ENCODE assay signal across 8 cellular contexts in the genomic region with DNA sequence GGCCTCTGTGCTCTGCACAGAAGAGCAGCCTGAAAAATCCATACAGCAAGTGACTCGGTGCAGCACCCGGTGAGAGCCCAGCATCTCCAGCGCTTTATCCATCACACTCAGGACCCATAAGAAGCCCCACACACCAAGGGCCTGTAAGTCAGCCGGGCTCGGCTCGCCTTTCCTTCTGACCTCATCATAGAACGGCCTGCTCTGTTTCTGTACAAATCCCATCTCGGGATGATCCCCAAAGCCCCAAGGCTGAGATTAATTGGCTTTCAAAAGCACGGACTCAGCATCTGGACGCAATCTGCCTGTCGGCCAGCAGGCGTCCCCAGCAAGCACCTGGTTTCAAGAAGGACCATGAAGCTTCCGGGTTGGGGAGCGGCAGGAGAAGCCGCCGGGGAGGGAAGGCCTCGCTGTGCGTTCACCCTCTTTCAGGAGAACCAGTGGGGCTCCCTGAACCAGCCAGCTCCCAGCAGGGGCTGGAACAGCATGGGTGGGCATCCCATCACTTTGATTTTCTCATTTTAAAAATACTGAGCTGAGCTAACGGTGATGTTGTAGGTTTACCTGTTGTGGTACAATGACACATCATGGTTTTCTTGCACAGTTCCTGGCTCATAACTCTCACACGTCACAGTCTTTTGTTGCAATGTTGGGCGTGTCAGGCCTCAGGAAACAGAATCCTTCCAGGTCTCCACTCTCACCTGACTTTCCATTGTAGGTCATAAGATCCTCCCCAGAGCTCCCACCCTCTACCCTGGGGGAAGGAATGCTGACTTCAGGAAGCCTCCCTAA. TPM values are rescaled to one million over a fixed set of nuclear protein-coding genes. Genes with fewer than 3 reads are reported as not detected.
DNase-seq lines count a peak whose midpoint lies in the region; ATAC-seq and TF ChIP-seq lines count a peak whose summit lies in the region.

No MANE protein-coding gene starts in this region.

- no peaks in the 10 kb centered on the region for H3K9me3 ChIP-seq in CD8-positive, alpha-beta T cell (ENCODE audit: low read length)
- H3K9me3 ChIP-seq in SU-DHL-6 (ENCODE audit: insufficient read depth, low read length), result no peaks in the 10 kb centered on the region
- no peaks in the 10 kb centered on the region for H3K9me3 ChIP-seq in cardiac muscle cell (ENCODE audit: low read depth)

- H3K27ac ChIP-seq in CD8-positive, alpha-beta T cell (ENCODE audit: low read depth, low read length), result peak overlapping the region; percentile 56
- H3K27ac ChIP-seq in SU-DHL-6 (ENCODE audit: low read depth, low read length) (no peak overlapping the region), cardiac muscle cell (no peak overlapping the region)

- H2AFZ ChIP-seq in SU-DHL-6 (ENCODE audit: low read depth, low read length, severe bottlenecking), result peak overlapping the region; percentile 79

- no peaks in the 10 kb centered on the region for H3K9me3 Mint-ChIP-seq in CD8-positive, alpha-beta T cell
- H3K9me3 Mint-ChIP-seq in activated naive CD8-positive, alpha-beta T cell treated with anti-CD3 and anti-CD28 coated beads, Interleukin-2, amount 50 U/mL, for 24 hours, result no peaks in the 10 kb centered on the region

- H3K4me3 ChIP-seq in CD8-positive, alpha-beta T cell (ENCODE audit: low read depth, low read length), result no peak overlapping the region
- no peak overlapping the region for H3K4me3 ChIP-seq in SU-DHL-6 (ENCODE audit: insufficient read depth, low read length, poor library complexity, severe bottlenecking)
- H3K4me3 ChIP-seq in cardiac muscle cell, result no peak overlapping the region

- peak overlapping the region; percentile 60 for H3K4me3 Mint-ChIP-seq in CD8-positive, alpha-beta T cell
- H3K4me3 Mint-ChIP-seq in activated naive CD8-positive, alpha-beta T cell treated with anti-CD3 and anti-CD28 coated beads, Interleukin-2, amount 50 U/mL, for 24 hours, result peak overlapping the region; percentile 60

- no peaks in the 10 kb centered on the region for H3K27me3 ChIP-seq in CD8-positive, alpha-beta T cell (ENCODE audit: insufficient read depth, low read length)
- no peaks in the 10 kb centered on the region for H3K27me3 ChIP-seq in SU-DHL-6 (ENCODE audit: low read length)
- no peaks in the 10 kb centered on the region for H3K27me3 ChIP-seq in cardiac muscle cell

- H3K9me2 ChIP-seq in SU-DHL-6 (replicated peaks; ENCODE audit: insufficient read depth, low read length), result no peaks in the 10 kb centered on the region

- peak overlapping the region; percentile 29 for H3K4me2 ChIP-seq in SU-DHL-6 (ENCODE audit: low read depth, low read length, poor library complexity, severe bottlenecking)

- ATAC-seq in CD8-positive, alpha-beta T cell, result peak; percentile 83
- ATAC-seq in activated naive CD8-positive, alpha-beta T cell treated with anti-CD3 and anti-CD28 coated beads, Interleukin-2, amount 50 U/mL, for 24 hours, result peak; percentile 54
- ATAC-seq in HG03469 (IDR thresholded peaks at IDR 0.05; ENCODE audit: unreplicated experiment), result no peak

- H3K27me3 Mint-ChIP-seq in CD8-positive, alpha-beta T cell (ENCODE audit: low read depth), result no peaks in the 10 kb centered on the region
- no peaks in the 10 kb centered on the region for H3K27me3 Mint-ChIP-seq in activated naive CD8-positive, alpha-beta T cell treated with anti-CD3 and anti-CD28 coated beads, Interleukin-2, amount 50 U/mL, for 24 hours

- H3K36me3 Mint-ChIP-seq in CD8-positive, alpha-beta T cell, result peaks cover 6% of the 10 kb centered on the region
- H3K36me3 Mint-ChIP-seq in activated naive CD8-positive, alpha-beta T cell treated with anti-CD3 and anti-CD28 coated beads, Interleukin-2, amount 50 U/mL, for 24 hours (ENCODE audit: low read depth), result peaks cover 6% of the 10 kb centered on the region

- H3K9ac ChIP-seq in SU-DHL-6 (ENCODE audit: low read length), result peak overlapping the region; percentile 32; the same call in 1 of the 2 replicates

- no peaks in the 10 kb centered on the region for H3K36me3 ChIP-seq in CD8-positive, alpha-beta T cell (ENCODE audit: insufficient read depth, low read length)
- H3K36me3 ChIP-seq in SU-DHL-6 (ENCODE audit: low read length), result no peaks in the 10 kb centered on the region
- H3K36me3 ChIP-seq in cardiac muscle cell, result peaks cover 4% of the 10 kb centered on the region

- no peaks in the 10 kb centered on the region for H3K79me2 ChIP-seq in SU-DHL-6 (ENCODE audit: insufficient read depth, low read length)

- peak overlapping the region; percentile 96 for H3K27ac Mint-ChIP-seq in CD8-positive, alpha-beta T cell
- peak overlapping the region; percentile 90 for H3K27ac Mint-ChIP-seq in activated naive CD8-positive, alpha-beta T cell treated with anti-CD3 and anti-CD28 coated beads, Interleukin-2, amount 50 U/mL, for 24 hours

- peak; percentile 88 for TF ChIP-seq CTCF in CD8-positive, alpha-beta T cell (IDR thresholded peaks at IDR 0.05)
- TF ChIP-seq CTCF in SU-DHL-6 (IDR thresholded peaks at IDR 0.05; ENCODE audit: insufficient read depth, low read length, poor library complexity, severe bottlenecking) (peak; percentile 78), cardiac muscle cell (IDR thresholded peaks at IDR 0.05; ENCODE audit: low read depth, low read length) (peak; percentile 89)

- peaks cover 24% of the 10 kb centered on the region for H3K4me1 ChIP-seq in CD8-positive, alpha-beta T cell (ENCODE audit: insufficient read depth, low read length)
- no peaks in the 10 kb centered on the region for H3K4me1 ChIP-seq in cardiac muscle cell (ENCODE audit: low read depth)

- CTCF ChIA-PET in CD8-positive, alpha-beta T cell (lab: Charles Lee), result interaction anchor here (0.7 to 2.8 kb wide), 20 partner anchors 8 to 250 kb away, joined by 3 to 12 read pairs (median 4); a partner anchor contains a TSS

- no peaks in the 10 kb centered on the region for H3F3A ChIP-seq in SU-DHL-6 (ENCODE audit: insufficient read depth)

- peaks cover 40% of the 10 kb centered on the region for H3K4me1 Mint-ChIP-seq in CD8-positive, alpha-beta T cell (ENCODE audit: low read depth)
- peaks cover 64% of the 10 kb centered on the region for H3K4me1 Mint-ChIP-seq in activated naive CD8-positive, alpha-beta T cell treated with anti-CD3 and anti-CD28 coated beads, Interleukin-2, amount 50 U/mL, for 24 hours

- peak; percentile 61 to 89 (median 80) for DNase-seq in CD8-positive, alpha-beta T cell
- DNase-seq in GOT3 (lab: John Stamatoyannopoulos, UW) (peak; percentile 56), NCI-H1417 treated with DMSO at 0.1 percent for 48 hours (lab: John Stamatoyannopoulos, UW) (peak; percentile 41), cardiac muscle cell (ENCODE audit: low read depth in 1 of 2, low spot score in 1 of 2) (peak; percentile 78 to 90), posterior cingulate gyrus (peak; percentile 63 to 97 (median 80))
- peak; percentile 81 for DNase-seq in activated naive CD8-positive, alpha-beta T cell treated with anti-CD3 and anti-CD28 coated beads, Interleukin-2, amount 50 U/mL, for 24 hours

- H4K20me1 ChIP-seq in SU-DHL-6 (ENCODE audit: low read depth, low read length), result no peaks in the 10 kb centered on the region

- intact Hi-C loops in CD8-positive, alpha-beta T cell (cut with DNase I, micrococcal nuclease), result loop anchor here (1.0 to 5.0 kb wide), 5 partner anchors 22 to 208 kb away; no protein-coding TSS in a partner anchor
- intact Hi-C loops in posterior cingulate gyrus (cut with DNase I), result no loop called here

- POLR2A ChIA-PET in CD8-positive, alpha-beta T cell (lab: Charles Lee), result interaction anchor here (0.6 to 1.6 kb wide), 7 partner anchors 23 to 240 kb away, joined by 3 to 5 read pairs (median 3); a partner anchor contains a TSS

RNA-seq across cellular contexts. Expression of a gene that starts 6.7 kb away (rescaled TPM):
- 100 to 1,000 TPM; 175 to 184 TPM for total RNA-seq in CD8-positive, alpha-beta T cell
- total RNA-seq in cardiac muscle cell, result 28.3 and 46.2 TPM in 2 replicates
- polyA plus RNA-seq in cardiac muscle cell, result 53.5 and 56.0 TPM in 2 replicates

RNA-seq across cellular contexts. Expression of a gene that starts 22.9 kb away (rescaled TPM):
- total RNA-seq in CD8-positive, alpha-beta T cell, result 100 to 1,000 TPM in 1 of 2 experiments, 10 to 100 TPM in 1; 94.0 to 103 TPM
- total RNA-seq in cardiac muscle cell, result 313 and 327 TPM in 2 replicates
- 55.6 and 63.2 TPM in 2 replicates for polyA plus RNA-seq in cardiac muscle cell
